Comparison of ENCODE assay signal across 8 cellular contexts in the genomic region with DNA sequence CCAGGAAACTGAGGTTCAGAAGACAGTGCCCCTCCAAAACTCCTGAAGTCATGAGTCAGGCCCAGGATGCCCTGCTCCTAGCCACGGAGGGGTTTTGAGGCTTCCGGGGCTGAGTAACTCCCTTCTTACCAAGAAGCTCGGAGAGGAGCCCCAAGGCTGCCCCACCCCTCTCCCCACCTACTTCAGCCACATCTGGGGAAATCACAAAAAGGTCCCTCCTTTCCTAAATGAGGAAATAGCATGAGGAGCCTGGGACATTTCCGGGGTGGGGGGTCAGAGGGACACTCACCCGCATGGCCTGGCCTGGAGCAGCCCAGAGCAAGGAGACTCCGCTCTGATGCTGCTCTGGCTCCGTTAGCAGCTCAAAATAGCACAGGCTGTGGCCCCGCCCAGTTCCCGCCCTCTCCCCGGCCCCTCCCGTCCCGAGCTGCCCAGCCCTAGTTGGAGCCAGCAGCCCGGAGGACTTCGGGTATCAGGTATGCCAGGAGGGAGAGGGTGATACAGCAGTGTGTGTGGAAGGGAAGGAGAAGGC. TPM values are rescaled to one million over a fixed set of nuclear protein-coding genes. Genes with fewer than 3 reads are reported as not detected.
DNase-seq lines count a peak whose midpoint lies in the region; ATAC-seq and TF ChIP-seq lines count a peak whose summit lies in the region.

No MANE protein-coding gene starts in this region.

- TF ChIP-seq POLR2A in GM18526 (IDR thresholded peaks at IDR 0.05; ENCODE audit: extremely low read depth, insufficient read length), result peak; percentile 82

- H3K4me1 ChIP-seq in aorta (ENCODE audit: control insufficient read depth in 1 of 2, insufficient read depth in 2 of 2, low read length in 2 of 2), result no peaks in the 10 kb centered on the region

- H3K27me3 ChIP-seq in aorta (ENCODE audit: control insufficient read depth in 1 of 2, insufficient read depth in 2 of 2, low read length in 1 of 2), result no peaks in the 10 kb centered on the region

- H3K27ac ChIP-seq in aorta (ENCODE audit: low read depth in 1 of 2, low read length in 2 of 2), result peak overlapping the region; percentile 58 to 63

- DNase-seq in SKM-1 (lab: John Stamatoyannopoulos, UW; ENCODE audit: unreplicated experiment), result peak; percentile 94
- peak; percentile 70 for DNase-seq in activated naive CD4-positive, alpha-beta T cell treated with anti-CD3 and anti-CD28 coated beads, Interleukin-2, amount 50 U/mL, for 16 hours
- peak; percentile 97 for DNase-seq in cardiac septum (ENCODE audit: low spot score)
- DNase-seq in renal cortical epithelial cell (ENCODE audit: low read depth), result peak; percentile 44
- DNase-seq in aorta, result peak; percentile 94 to 97

- peak; percentile 59 for ATAC-seq in HG03432 (IDR thresholded peaks at IDR 0.05; ENCODE audit: unreplicated experiment)
- ATAC-seq in aorta (ENCODE audit: low FRiP score), result peak; percentile 94
- no peak for ATAC-seq in GM18519 (IDR thresholded peaks at IDR 0.05; ENCODE audit: low FRiP score, unreplicated experiment)

- H3K4me3 ChIP-seq in aorta (ENCODE audit: low read length in 2 of 2), result peak overlapping the region; percentile 8 to 48

- H3K9me3 ChIP-seq in aorta (ENCODE audit: control insufficient read depth, low read length), result no peaks in the 10 kb centered on the region

- 1% methylated on average over 14 of the region's 14 CpGs for WGBS in aorta, 2 donors

- no peaks in the 10 kb centered on the region for H3K36me3 ChIP-seq in aorta (ENCODE audit: control insufficient read depth in 1 of 2, insufficient read depth in 2 of 2, low read length in 1 of 2)

- intact Hi-C loops in cardiac septum (cut with DNase I) (no loop called here), aorta (cut with DNase I) (no loop called here)

RNA-seq across cellular contexts. Expression of a gene that starts 40.1 kb away (rescaled TPM):
- total RNA-seq in cardiac septum (317 TPM), renal cortical epithelial cell (25.4 and 65.5 TPM in 2 replicates), aorta (100 to 1,000 TPM; 102 to 116 TPM)
- 100 to 1,000 TPM in 1 of 2 donors, 10 to 100 TPM in 1; 17.4 to 107 TPM for polyA plus RNA-seq in aorta

Comparison
In these comparisons a context has a peak if more than half of its experiments do, and no peak if none do; other contexts are left out.
1. DNase-seq: peak in every context shown above with its lines; median percentile 97 in cardiac septum; 96 in aorta; 94 in SKM-1; 70 in activated naive CD4-positive, alpha-beta T cell treated with anti-CD3 and anti-CD28 coated beads, Interleukin-2, amount 50 U/mL, for 16 hours; 44 in renal cortical epithelial cell.